8 cellular contexts compared by ENCODE assay signal in genomic region chr3:188294823-188295487, GRCh38.
DNase-seq lines count a peak whose midpoint lies in the region; TF ChIP-seq lines count a peak whose summit lies in the region.

No MANE protein-coding gene starts in this region.

- H3K27me3 Mint-ChIP-seq in dendritic cell treated with granulocyte-macrophage colony-stimulating factor and Interleukin-4, amounts not matched to agents 40 ng/mL and 50 ng/mL, for 4 days = no peaks in the 10 kb centered on the region

- no peak overlapping the region for H3K4me3 Mint-ChIP-seq in dendritic cell treated with granulocyte-macrophage colony-stimulating factor and Interleukin-4, amounts not matched to agents 40 ng/mL and 50 ng/mL, for 4 days

- peaks cover 6% of the 10 kb centered on the region for H3K36me3 Mint-ChIP-seq in dendritic cell treated with granulocyte-macrophage colony-stimulating factor and Interleukin-4, amounts not matched to agents 40 ng/mL and 50 ng/mL, for 4 days (ENCODE audit: low read depth)

- H3K9me3 Mint-ChIP-seq in dendritic cell treated with granulocyte-macrophage colony-stimulating factor and Interleukin-4, amounts not matched to agents 40 ng/mL and 50 ng/mL, for 4 days = no peaks in the 10 kb centered on the region

- peaks cover 84% of the 10 kb centered on the region for H3K4me1 Mint-ChIP-seq in dendritic cell treated with granulocyte-macrophage colony-stimulating factor and Interleukin-4, amounts not matched to agents 40 ng/mL and 50 ng/mL, for 4 days (ENCODE audit: low read depth)

- peak overlapping the region; percentile 71 for H3K27ac Mint-ChIP-seq in dendritic cell treated with granulocyte-macrophage colony-stimulating factor and Interleukin-4, amounts not matched to agents 40 ng/mL and 50 ng/mL, for 4 days

- no peak for TF ChIP-seq CTCF in GM20000 (IDR thresholded peaks at IDR 0.05; ENCODE audit: extremely low read depth, missing control alignments)

- intact Hi-C loops in dendritic cell treated with granulocyte-macrophage colony-stimulating factor and Interleukin-4, amounts not matched to agents 40 ng/mL and 50 ng/mL, for 4 days (cut with micrococcal nuclease) = loop anchor here (5.0 kb wide), 3 partner anchors 38 to 553 kb away; no protein-coding TSS in a partner anchor

- peak; percentile 89 for DNase-seq in DMS53 treated with DMSO at 0.1 percent for 48 hours (lab: John Stamatoyannopoulos, UW; ENCODE audit: unreplicated experiment)
- peak; percentile 100 for DNase-seq in NCI-H2196 (lab: John Stamatoyannopoulos, UW; ENCODE audit: unreplicated experiment)
- peak; percentile 74 for DNase-seq in mucosa of gallbladder (ENCODE audit: low spot score)
- DNase-seq in NOMO-1 treated with DMSO at 0.1 percent for 48 hours (lab: John Stamatoyannopoulos, UW; ENCODE audit: unreplicated experiment) = no peak
- DNase-seq in SK-N-DZ (ENCODE audit: low spot score) = no peak
- DNase-seq in GM20000 (ENCODE audit: low spot score) = no peak
- DNase-seq in GM19240 (ENCODE audit: insufficient read length, low spot score) = no peak

Comparison
In these comparisons a context has a peak if more than half of its experiments do, and no peak if none do; other contexts are left out.
1. DNase-seq: peak in DMS53 treated with DMSO at 0.1 percent for 48 hours (single experiment), NCI-H2196 (single experiment) and mucosa of gallbladder (single experiment); none in NOMO-1 treated with DMSO at 0.1 percent for 48 hours (single experiment), SK-N-DZ (single experiment), GM20000 (single experiment) and GM19240 (single experiment).